In genomic region chr5:170565077-170565476, GRCh38 we compare ENCODE assay signal across 26 cellular contexts.
A peak's percentile ranks its signal among the peaks of the same experiment; 100 is the strongest.
DNase-seq lines count a peak whose midpoint lies in the region; FAIRE-seq and TF ChIP-seq lines count a peak whose summit lies in the region.
"Had no signal": no experiment of that assay in that cellular context is flagged by ENCODE, and none has a peak within 500 bp of the region (broad histone marks: within the 10 kb centered on the region; RNA-seq: fewer than 3 reads in every experiment).

No MANE protein-coding gene starts in this region.

- no peaks in the 10 kb centered on the region for H3K27me3 ChIP-seq in testis

- H3K36me3 Mint-ChIP-seq in brain = no peaks in the 10 kb centered on the region
- H3K36me3 Mint-ChIP-seq in activated CD4-positive, alpha-beta memory T cell treated with anti-CD3 and anti-CD28 coated beads, Interleukin-2, amount 10 ng/mL, durations not matched to agents 7 days and 5 days (ENCODE audit: low read depth) = no peaks in the 10 kb centered on the region
- H3K36me3 Mint-ChIP-seq: IgD-negative memory B cell had no signal

- TF ChIP-seq POLR2A in testis (IDR thresholded peaks at IDR 0.05) = no peak
- no peak for TF ChIP-seq POLR2A in H54 (IDR thresholded peaks at IDR 0.05; ENCODE audit: low read depth, low read length)

- no peaks in the 10 kb centered on the region for H3K9me3 Mint-ChIP-seq in brain
- H3K9me3 Mint-ChIP-seq in activated CD4-positive, alpha-beta memory T cell treated with anti-CD3 and anti-CD28 coated beads, Interleukin-2, amount 10 ng/mL, durations not matched to agents 7 days and 5 days = no peaks in the 10 kb centered on the region
- H3K9me3 Mint-ChIP-seq: effector memory CD8-positive, alpha-beta T cell; IgD-negative memory B cell had no signal

- peaks cover 9% of the 10 kb centered on the region for H3K4me1 ChIP-seq in testis
- H3K4me1 ChIP-seq: A549, lower lobe of right lung, stomach, upper lobe of right lung had no signal

- 33 to 67% methylated on average over 3 of the region's 3 CpGs for WGBS in testis, 2 donors

- no peak for TF ChIP-seq CTCF in brain (conservative IDR thresholded peaks at IDR 0.05)
- no peak for TF ChIP-seq CTCF in testis (IDR thresholded peaks at IDR 0.05)

- FAIRE-seq in H54 (lab: Jason Lieb, UNC) = no peak
- FAIRE-seq: A549 had no signal

- peaks cover 83% of the 10 kb centered on the region for H3K4me1 Mint-ChIP-seq in brain
- H3K4me1 Mint-ChIP-seq in activated CD4-positive, alpha-beta memory T cell treated with anti-CD3 and anti-CD28 coated beads, Interleukin-2, amount 10 ng/mL, durations not matched to agents 7 days and 5 days = no peaks in the 10 kb centered on the region
- H3K4me1 Mint-ChIP-seq: IgD-negative memory B cell had no signal

- CTCF ChIA-PET in activated CD4-positive, alpha-beta memory T cell treated with anti-CD3 and anti-CD28 coated beads, Interleukin-2, amount 10 ng/mL, durations not matched to agents 7 days and 5 days (lab: Charles Lee) = no interaction called here

- H3K36me3 ChIP-seq in testis (ENCODE audit: low read depth, missing control alignments) = no peaks in the 10 kb centered on the region
- H3K36me3 ChIP-seq: BLaER1 treated with 17β-estradiol and CSF1 and Interleukin-3, amounts not matched to agents 10 nM and 100 nM; lower lobe of right lung; stomach; upper lobe of right lung had no signal

- no peak overlapping the region for H3K27ac ChIP-seq in testis
- H3K27ac ChIP-seq: A549; BLaER1 treated with 17β-estradiol and CSF1 and Interleukin-3, amounts not matched to agents 10 nM and 100 nM; lower lobe of right lung; parathyroid adenoma; skin epidermis; stomach; upper lobe of right lung had no signal

- H3K27me3 Mint-ChIP-seq in brain = no peaks in the 10 kb centered on the region
- H3K27me3 Mint-ChIP-seq in activated CD4-positive, alpha-beta memory T cell treated with anti-CD3 and anti-CD28 coated beads, Interleukin-2, amount 10 ng/mL, durations not matched to agents 7 days and 5 days = peaks cover 52% of the 10 kb centered on the region

- H3K9me3 ChIP-seq in testis = no peaks in the 10 kb centered on the region
- H3K9me3 ChIP-seq: A549; BLaER1 treated with 17β-estradiol and CSF1 and Interleukin-3, amounts not matched to agents 10 nM and 100 nM; lower lobe of right lung; stomach; upper lobe of right lung had no signal

- H3K4me3 ChIP-seq in testis = no peak overlapping the region
- H3K4me3 ChIP-seq: A549; BLaER1 treated with 17β-estradiol and CSF1 and Interleukin-3, amounts not matched to agents 10 nM and 100 nM; lower lobe of right lung; skin epidermis; stomach; upper lobe of right lung had no signal

- peak; percentile 13 for DNase-seq in activated CD8-positive, alpha-beta memory T cell treated with anti-CD3 and anti-CD28 coated beads for 24 hours
- no peak for DNase-seq in activated CD8-positive, alpha-beta memory T cell treated with anti-CD3 and anti-CD28 coated beads, Interleukin-2, amount 50 U/mL, for 48 hours
- DNase-seq in medulla oblongata (ENCODE audit: extremely low spot score) (peak; percentile 91), testis (peak; percentile 36), RPMI8226 (no peak), H54 (ENCODE audit: insufficient read length, low spot score) (no peak)
- DNase-seq in activated CD4-positive, alpha-beta memory T cell treated with anti-CD3 and anti-CD28 coated beads, Interleukin-2, amount 10 ng/mL, durations not matched to agents 7 days and 5 days = no peak
- DNase-seq: activated CD4-positive, alpha-beta T cell treated with anti-CD3 and anti-CD28 coated beads, Interleukin-2, amount 50 U/mL, for 1 hour; activated naive CD4-positive, alpha-beta T cell; amniotic stem cell; cerebellar nuclear complex; effector memory CD8-positive, alpha-beta T cell; glutamatergic neuron; HCEC 1CT; lower lobe of right lung; NCI-H187; SHP77; stomach; T-helper 1 cell; upper lobe of right lung had no signal

- POLR2A ChIA-PET in activated CD4-positive, alpha-beta memory T cell treated with anti-CD3 and anti-CD28 coated beads, Interleukin-2, amount 10 ng/mL, durations not matched to agents 7 days and 5 days (lab: Charles Lee) = no interaction called here

- peak overlapping the region; percentile 26 to 90 (median 85) for H3K27ac Mint-ChIP-seq in brain
- H3K27ac Mint-ChIP-seq in activated CD4-positive, alpha-beta memory T cell treated with anti-CD3 and anti-CD28 coated beads, Interleukin-2, amount 10 ng/mL, durations not matched to agents 7 days and 5 days = no peak overlapping the region
- H3K27ac Mint-ChIP-seq: effector memory CD8-positive, alpha-beta T cell; IgD-negative memory B cell had no signal

- intact Hi-C loops in testis (cut with DNase I; ENCODE audit: low total_unique reads) = no loop called here

- peak overlapping the region; percentile 6 to 20 (median 16) for H3K4me3 Mint-ChIP-seq in brain
- no peak overlapping the region for H3K4me3 Mint-ChIP-seq in activated CD4-positive, alpha-beta memory T cell treated with anti-CD3 and anti-CD28 coated beads, Interleukin-2, amount 10 ng/mL, durations not matched to agents 7 days and 5 days
- H3K4me3 Mint-ChIP-seq: effector memory CD8-positive, alpha-beta T cell; IgD-negative memory B cell had no signal

Comparison
In these comparisons a context has a peak if more than half of its experiments do, and no peak if none do; other contexts are left out.
1. DNase-seq: peak in activated CD8-positive, alpha-beta memory T cell treated with anti-CD3 and anti-CD28 coated beads for 24 hours (single experiment), medulla oblongata (single experiment) and testis (single experiment); none in activated CD8-positive, alpha-beta memory T cell treated with anti-CD3 and anti-CD28 coated beads, Interleukin-2, amount 50 U/mL, for 48 hours (single experiment), RPMI8226 (single experiment), activated CD4-positive, alpha-beta memory T cell treated with anti-CD3 and anti-CD28 coated beads, Interleukin-2, amount 10 ng/mL, durations not matched to agents 7 days and 5 days (single experiment) and H54 (single experiment).